ENCODE assay signal across 8 cellular contexts in the genomic region with DNA sequence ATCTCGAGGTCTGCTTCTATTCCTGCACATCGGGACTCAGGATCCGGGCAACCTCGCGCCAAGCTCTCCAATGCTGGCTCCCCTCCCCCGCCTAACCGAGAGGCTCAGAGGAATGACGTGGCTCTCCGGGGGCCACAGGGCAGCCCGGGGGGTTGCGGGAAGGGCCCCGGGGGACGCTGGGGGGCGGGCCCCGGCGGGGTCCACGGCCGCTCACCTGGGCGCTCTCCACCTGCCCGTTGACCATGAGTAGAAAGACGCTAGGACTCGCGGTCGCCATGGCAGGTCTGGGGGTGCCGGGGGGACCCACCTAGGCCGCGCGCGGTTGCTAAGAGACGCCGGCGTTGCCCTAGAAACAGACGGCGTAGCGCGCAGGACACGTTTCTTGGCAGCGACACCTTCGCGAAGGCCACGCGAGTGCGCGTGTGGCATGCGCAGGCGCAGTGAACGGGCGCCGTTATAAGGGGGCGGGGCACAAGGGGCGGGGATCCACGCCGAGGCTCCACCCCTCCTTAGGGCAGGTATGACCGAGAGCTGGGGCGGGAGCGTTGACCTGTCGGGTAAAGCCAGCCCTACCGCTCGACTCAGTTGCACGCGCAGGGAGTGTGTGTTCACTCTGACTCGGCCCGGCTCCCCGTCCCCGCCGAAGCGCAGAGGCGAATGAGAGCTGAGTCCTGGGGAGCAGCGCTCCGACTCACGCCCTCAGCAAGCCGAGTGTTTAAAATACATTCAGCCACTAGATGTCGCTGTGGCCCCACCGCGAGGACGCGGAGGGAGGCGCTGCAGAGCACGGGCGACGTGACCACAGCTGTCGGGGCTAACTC. TPM values are rescaled to one million over a fixed set of nuclear protein-coding genes. Genes with fewer than 3 reads are reported as not detected.
A peak's percentile ranks its signal among the peaks of the same experiment; 100 is the strongest.
DNase-seq lines count a peak whose midpoint lies in the region; TF ChIP-seq lines count a peak whose summit lies in the region.

A gene with protein sequence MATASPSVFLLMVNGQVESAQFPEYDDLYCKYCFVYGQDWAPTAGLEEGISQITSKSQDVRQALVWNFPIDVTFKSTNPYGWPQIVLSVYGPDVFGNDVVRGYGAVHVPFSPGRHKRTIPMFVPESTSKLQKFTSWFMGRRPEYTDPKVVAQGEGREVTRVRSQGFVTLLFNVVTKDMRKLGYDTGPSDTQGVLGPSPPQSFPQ (minus strand): TSS at position 431 of the 821 bp plus-strand sequence. CDS start 154 bp downstream, at position 277.

- in situ Hi-C loops in GM23248 (cut with MboI) = loop anchor here (10.0 to 25.0 kb wide), 2 partner anchors 300 to 402 kb away; no protein-coding TSS in a partner anchor

- H3K79me2 ChIP-seq in GM23248 (ENCODE audit: insufficient read depth) = no peaks in the 10 kb centered on the region
- H3K79me2 ChIP-seq in neural cell (replicated peaks; ENCODE audit: insufficient read depth, low read length) = peaks cover 7% of the 10 kb centered on the region

- H3K9ac ChIP-seq in GM23248 = peak within 1 kb of the TSS; percentile 88
- H3K9ac ChIP-seq in neural cell (ENCODE audit: low read length) = peak within 1 kb of the TSS; percentile 87

- TF ChIP-seq EP300 in neural cell (conservative IDR thresholded peaks at IDR 0.05; ENCODE audit: poor library complexity, severe bottlenecking) (peak; percentile 79), stomach (IDR thresholded peaks at IDR 0.05) (no peak)

- H3K9me2 ChIP-seq in GM23248 (ENCODE audit: insufficient read depth) (no peaks in the 10 kb centered on the region), neural cell (ENCODE audit: insufficient read depth, low read length) (no peaks in the 10 kb centered on the region)

- H3K36me3 ChIP-seq in GM23248 (ENCODE audit: low read depth) (no peaks in the 10 kb centered on the region), neural cell (ENCODE audit: insufficient read depth, low read length) (peaks cover 9% of the 10 kb centered on the region), stomach (peaks cover 0 to 15% (median 8%) of the 10 kb centered on the region in 4 donors)

- H2AFZ ChIP-seq in GM23248 (peak within 1 kb of the TSS; percentile 87), neural cell (ENCODE audit: low read depth, low read length) (peak within 1 kb of the TSS; percentile 76)

- CTCF ChIA-PET in RWPE1 (lab: Yijun Ruan, JAX) = interaction anchor here (0.5 to 2.0 kb wide), 33 partner anchors 8 to 1405 kb away, joined by 3 to 40 read pairs (median 4); a partner anchor contains a TSS

- WGBS in GM23248 (ENCODE audit: low coverage in 1 of 2, low lambda C conversion rate in 2 of 2, missing lambda C conversion rate in 2 of 2), 2 experiments = 1 to 2% methylated on average over 63 to 82 of the region's 82 CpGs
- 0 to 1% (median 0%) methylated on average over 57 to 82 of the region's 82 CpGs for WGBS in stomach, 5 donors

- H3K4me1 ChIP-seq in GM23248 (ENCODE audit: insufficient read depth) (peaks cover 7% of the 10 kb centered on the region; the same call in 1 of the 2 replicates), stomach (peaks cover 0 to 17% (median 14%) of the 10 kb centered on the region in 4 donors)

- H3K4me3 ChIP-seq in GM23248 (peak within 1 kb of the TSS; percentile 76), fibroblast of villous mesenchyme (ENCODE audit: low read depth, low read length) (peak within 1 kb of the TSS; percentile 82), neural cell (ENCODE audit: low read length) (peak within 1 kb of the TSS; percentile 98), stomach (peak within 1 kb of the TSS; percentile 76 to 87 (median 76))

- H4K20me1 ChIP-seq in GM23248 (ENCODE audit: insufficient read depth) (no peaks in the 10 kb centered on the region), neural cell (ENCODE audit: insufficient read depth) (no peaks in the 10 kb centered on the region)

- TF ChIP-seq RAD21 in neural cell (conservative IDR thresholded peaks at IDR 0.05) = peak; percentile 100

- H3K27me3 ChIP-seq in GM23248 (replicated peaks; ENCODE audit: insufficient read depth) = no peaks in the 10 kb centered on the region
- no peaks in the 10 kb centered on the region for H3K27me3 ChIP-seq in neural cell (ENCODE audit: insufficient read depth, low read depth, low read length)
- H3K27me3 ChIP-seq in stomach = no peaks in the 10 kb centered on the region

- intact Hi-C loops in stomach (cut with DNase I; ENCODE audit: low total_unique reads) = loop anchor here (10.0 kb wide), 1 partner anchor 402 kb away; no protein-coding TSS in a partner anchor

- peak within 1 kb of the TSS; percentile 71 for H3K27ac ChIP-seq in GM23248
- H3K27ac ChIP-seq in RWPE1 = peak within 1 kb of the TSS; percentile 89
- H3K27ac ChIP-seq in neural cell (ENCODE audit: low read length) = peak within 1 kb of the TSS; percentile 82
- peak within 1 kb of the TSS; percentile 82 to 92 (median 87) for H3K27ac ChIP-seq in stomach

- H3K4me2 ChIP-seq in GM23248 (ENCODE audit: unreplicated experiment) (peak within 1 kb of the TSS; percentile 77), neural cell (ENCODE audit: low read length) (peak within 1 kb of the TSS; percentile 91)

- DNase-seq in EH (ENCODE audit: low read depth) (peak; percentile 90), GM23248 (peak; percentile 97), LHCN-M2 (ENCODE audit: low read depth) (peak; percentile 88), RWPE1 (ENCODE audit: low spot score) (peak; percentile 97), activated gamma-delta T cell (lab: John Stamatoyannopoulos, UW) (peak; percentile 93), fibroblast of villous mesenchyme (ENCODE audit: low read depth) (peak; percentile 94), stomach (peak; percentile 96)

- TF ChIP-seq CTCF in RWPE1 (conservative IDR thresholded peaks at IDR 0.05; ENCODE audit: low read depth) = peak; percentile 90
- TF ChIP-seq CTCF in fibroblast of villous mesenchyme (IDR thresholded peaks at IDR 0.05; ENCODE audit: insufficient read depth, low read depth, low read length) = peak; percentile 71
- TF ChIP-seq CTCF in neural cell (IDR thresholded peaks at IDR 0.05; ENCODE audit: poor library complexity, severe bottlenecking) = peak; percentile 100
- peak in 6 of 7 experiments; percentile 77 to 99 (median 96) for TF ChIP-seq CTCF in stomach (IDR thresholded peaks at IDR 0.05)

- POLR2A ChIA-PET in RWPE1 (lab: Yijun Ruan, JAX; ENCODE audit: low non-redundant PET) = interaction anchor here (1.6 kb wide), 1 partner anchor 16 kb away, joined by 6 read pairs; a partner anchor contains a TSS

- no peak for TF ChIP-seq POLR2A in stomach (IDR thresholded peaks at IDR 0.05)

- H3K9me3 ChIP-seq in GM23248 (ENCODE audit: low read depth) (no peaks in the 10 kb centered on the region), neural cell (ENCODE audit: low read length) (no peaks in the 10 kb centered on the region), stomach (no peaks in the 10 kb centered on the region)

- H3F3A ChIP-seq in GM23248 (ENCODE audit: insufficient read depth) (no peaks in the 10 kb centered on the region), neural cell (ENCODE audit: insufficient read depth, low read length, poor library complexity, severe bottlenecking) (no peaks in the 10 kb centered on the region)

TF ChIP-seq in neural cell, 6 proteins besides CTCF, POLR2A, EP300 and RAD21:
- peak; percentile 97 for TF ChIP-seq MXI1 (conservative IDR thresholded peaks at IDR 0.05; ENCODE audit: poor library complexity, severe bottlenecking)
- TF ChIP-seq, protein P1, sequence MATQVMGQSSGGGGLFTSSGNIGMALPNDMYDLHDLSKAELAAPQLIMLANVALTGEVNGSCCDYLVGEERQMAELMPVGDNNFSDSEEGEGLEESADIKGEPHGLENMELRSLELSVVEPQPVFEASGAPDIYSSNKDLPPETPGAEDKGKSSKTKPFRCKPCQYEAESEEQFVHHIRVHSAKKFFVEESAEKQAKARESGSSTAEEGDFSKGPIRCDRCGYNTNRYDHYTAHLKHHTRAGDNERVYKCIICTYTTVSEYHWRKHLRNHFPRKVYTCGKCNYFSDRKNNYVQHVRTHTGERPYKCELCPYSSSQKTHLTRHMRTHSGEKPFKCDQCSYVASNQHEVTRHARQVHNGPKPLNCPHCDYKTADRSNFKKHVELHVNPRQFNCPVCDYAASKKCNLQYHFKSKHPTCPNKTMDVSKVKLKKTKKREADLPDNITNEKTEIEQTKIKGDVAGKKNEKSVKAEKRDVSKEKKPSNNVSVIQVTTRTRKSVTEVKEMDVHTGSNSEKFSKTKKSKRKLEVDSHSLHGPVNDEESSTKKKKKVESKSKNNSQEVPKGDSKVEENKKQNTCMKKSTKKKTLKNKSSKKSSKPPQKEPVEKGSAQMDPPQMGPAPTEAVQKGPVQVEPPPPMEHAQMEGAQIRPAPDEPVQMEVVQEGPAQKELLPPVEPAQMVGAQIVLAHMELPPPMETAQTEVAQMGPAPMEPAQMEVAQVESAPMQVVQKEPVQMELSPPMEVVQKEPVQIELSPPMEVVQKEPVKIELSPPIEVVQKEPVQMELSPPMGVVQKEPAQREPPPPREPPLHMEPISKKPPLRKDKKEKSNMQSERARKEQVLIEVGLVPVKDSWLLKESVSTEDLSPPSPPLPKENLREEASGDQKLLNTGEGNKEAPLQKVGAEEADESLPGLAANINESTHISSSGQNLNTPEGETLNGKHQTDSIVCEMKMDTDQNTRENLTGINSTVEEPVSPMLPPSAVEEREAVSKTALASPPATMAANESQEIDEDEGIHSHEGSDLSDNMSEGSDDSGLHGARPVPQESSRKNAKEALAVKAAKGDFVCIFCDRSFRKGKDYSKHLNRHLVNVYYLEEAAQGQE (IDR thresholded peaks at IDR 0.05; ENCODE audit: borderline replicate concordance) = no peak
- TF ChIP-seq TAF1 (IDR thresholded peaks at IDR 0.05; ENCODE audit: low read depth) = no peak
- peak; percentile 99 for TF ChIP-seq SMC3 (conservative IDR thresholded peaks at IDR 0.05; ENCODE audit: poor library complexity)
- TF ChIP-seq POLR2AphosphoS5 (IDR thresholded peaks at IDR 0.05) = peak; percentile 56
TF ChIP-seq in neural cell: peak in this region for 3.

RNA-seq across cellular contexts. Expression of the gene that starts here (rescaled TPM):
- total RNA-seq in GM23248 (2014; rRNA removed; shearing (Covaris generic)) = 14.9 and 15.5 TPM in 2 replicates
- polyA plus RNA-seq in GM23248 (2016; fragmentation: Nextera tagmentation; extraction: Ambion mirVana) = 24.4 and 25.2 TPM in 2 replicates
- 21.6 and 37.9 TPM in 2 replicates for total RNA-seq in LHCN-M2 (2014; rRNA removed)
- polyA plus RNA-seq in LHCN-M2 (2012) = 37.3 TPM
- 40.2 and 42.5 TPM in 2 replicates for total RNA-seq in fibroblast of villous mesenchyme
- polyA plus RNA-seq in neural cell = 28.5 and 32.0 TPM in 2 replicates
- polyA minus RNA-seq in neural cell = 15.6 and 19.7 TPM in 2 replicates
- 10 to 100 TPM in 3 of 5 donors, not detected in 2; 10.9 to 22.8 (median 21.3) TPM for total RNA-seq in stomach
- 10 to 100 TPM; 10.9 to 18.4 (median 15.1) TPM for polyA plus RNA-seq in stomach

Comparison
In these comparisons a context has a peak if more than half of its experiments do, and no peak if none do; other contexts are left out.
1. Peak in every context shown above with its lines: DNase-seq, H3K4me3 ChIP-seq and H3K27ac ChIP-seq.